Comparison of ENCODE assay signal across 19 cellular contexts in genomic region chr6:119717942-119718341, GRCh38.
DNase-seq lines count a peak whose midpoint lies in the region; FAIRE-seq and TF ChIP-seq lines count a peak whose summit lies in the region.
"Had no signal": no experiment of that assay in that cellular context is flagged by ENCODE, and none has a peak within 500 bp of the region (broad histone marks: within the 10 kb centered on the region; RNA-seq: fewer than 3 reads in every experiment).

No MANE protein-coding gene starts in this region.

- no peaks in the 10 kb centered on the region for H3K36me3 ChIP-seq in PC-9 (ENCODE audit: low read depth)

- H3K9me2 ChIP-seq in PC-9 (ENCODE audit: insufficient read depth) = no peaks in the 10 kb centered on the region; the same call in 1 of the 2 replicates

- no TSS peak for BruUV-seq in PC-9 (replicated peaks; lab: Mats Ljungman, UMichigan)

- H3K27me3 ChIP-seq in PC-9 (ENCODE audit: insufficient read depth, low read depth) = no peaks in the 10 kb centered on the region

- H4K20me1 ChIP-seq in PC-9 (ENCODE audit: insufficient read depth) = no peaks in the 10 kb centered on the region

- peak overlapping the region; percentile 64 for H3K4me2 ChIP-seq in PC-9
- H3K4me2 ChIP-seq: A549 had no signal

- peak overlapping the region; percentile 4; the same call in 1 of the 2 replicates for H3K4me3 ChIP-seq in PC-9
- no peak overlapping the region for H3K4me3 ChIP-seq in epithelial cell of esophagus (ENCODE audit: low read length)
- no peak overlapping the region for H3K4me3 ChIP-seq in coronary artery
- H3K4me3 ChIP-seq: A549 had no signal

- no peaks in the 10 kb centered on the region; the same call in 1 of the 2 replicates for H3K9me3 ChIP-seq in PC-9 (ENCODE audit: insufficient read depth, low read depth)
- H3K9me3 ChIP-seq: A549 had no signal

- CTCF ChIA-PET in PC-9 (lab: Charles Lee) = no interaction called here

- intact Hi-C loops in PC-9 (cut with micrococcal nuclease; ENCODE audit: unreplicated experiment) = loop anchor here (1.0 kb wide), 1 partner anchor 9 kb away; no protein-coding TSS in a partner anchor

- H3K4me1 ChIP-seq in PC-9 (replicated peaks; ENCODE audit: insufficient read depth) = peaks cover 45% of the 10 kb centered on the region
- H3K4me1 ChIP-seq: A549 had no signal

- TF ChIP-seq CTCF in PC-9 (conservative IDR thresholded peaks at IDR 0.05) (no peak), epithelial cell of esophagus (IDR thresholded peaks at IDR 0.05; ENCODE audit: insufficient read depth, low read depth, low read length, missing control alignments) (no peak), coronary artery (IDR thresholded peaks at IDR 0.05) (no peak)

- no peak for FAIRE-seq in frontal cortex (lab: Jason Lieb, UNC)
- FAIRE-seq: A549, D721Med, GM12892, GM18507 had no signal

- peaks cover 21% of the 10 kb centered on the region for H3F3A ChIP-seq in PC-9 (ENCODE audit: insufficient read depth, low read depth)

- no peaks in the 10 kb centered on the region for H3K79me2 ChIP-seq in PC-9 (ENCODE audit: low read depth)

- DNase-seq in HPDE6-E6E7 (ENCODE audit: extremely low spot score) = peak; percentile 26
- peak in 1 of 2 experiments; percentile 99 for DNase-seq in PC-9
- DNase-seq in epithelial cell of esophagus (ENCODE audit: low read depth) = peak; percentile 64
- peak; percentile 40 for DNase-seq in renal cortical epithelial cell (ENCODE audit: low read depth)
- DNase-seq in frontal cortex (ENCODE audit: low spot score in 2 of 2) = no peak
- no peak for DNase-seq in AG20443 (ENCODE audit: low spot score)
- DNase-seq in coronary artery (ENCODE audit: low spot score) = no peak
- DNase-seq: C1 segment of cervical spinal cord, GOT3, KG1, NCI-H1417 treated with DMSO at 0.1 percent for 48 hours, NCI-H187 treated with DMSO at 0.1 percent for 48 hours, NCI-H345, NCI-H524 treated with DMSO at 0.1 percent for 48 hours, SHP77 treated with DMSO at 0.1 percent for 48 hours had no signal

- POLR2A ChIA-PET in PC-9 (lab: Charles Lee; ENCODE audit: unreplicated experiment) = interaction anchor here (0.6 to 0.8 kb wide), 4 partner anchors 49 to 1233 kb away, joined by 3 to 4 read pairs (median 4); no protein-coding TSS in a partner anchor

- peak overlapping the region; percentile 36; the same call in 1 of the 2 replicates for H2AFZ ChIP-seq in PC-9

- peak overlapping the region; percentile 83 for H3K27ac ChIP-seq in PC-9
- no peak overlapping the region for H3K27ac ChIP-seq in coronary artery
- H3K27ac ChIP-seq: A549 had no signal

Comparison
In these comparisons a context has a peak if more than half of its experiments do, and no peak if none do; other contexts are left out.
1. DNase-seq: peak in HPDE6-E6E7 (single experiment), epithelial cell of esophagus (single experiment) and renal cortical epithelial cell (single experiment); none in frontal cortex (0 of 2), AG20443 (single experiment) and coronary artery (single experiment).